ENCODE assay signal across 11 cellular contexts in the genomic region with DNA sequence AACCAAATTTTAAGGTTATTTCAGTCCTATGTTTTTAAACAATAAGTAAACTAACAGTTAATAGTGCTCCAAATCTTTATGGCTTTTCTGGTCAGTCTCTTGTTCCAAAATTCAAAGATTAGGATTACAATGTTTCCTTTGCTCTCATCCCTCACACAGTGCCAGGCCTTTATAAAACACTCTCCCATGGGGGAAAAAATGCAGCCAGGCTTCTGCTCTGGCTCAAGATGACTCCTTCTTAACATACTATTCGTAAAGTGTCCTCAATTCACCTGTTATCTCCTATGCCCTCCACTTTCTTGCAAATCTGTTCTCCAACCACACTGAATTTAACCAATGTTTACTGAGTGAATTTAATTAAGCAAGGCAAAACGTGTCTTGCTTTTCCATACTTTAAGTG. TPM values are rescaled to one million over a fixed set of nuclear protein-coding genes. Genes with fewer than 3 reads are reported as not detected.
DNase-seq lines count a peak whose midpoint lies in the region; ATAC-seq and TF ChIP-seq lines count a peak whose summit lies in the region.
"Had no signal": no experiment of that assay in that cellular context is flagged by ENCODE, and none has a peak within 500 bp of the region (broad histone marks: within the 10 kb centered on the region; RNA-seq: fewer than 3 reads in every experiment).

No MANE protein-coding gene starts in this region.

- H3K4me3 ChIP-seq in GM23338 (peak overlapping the region; percentile 79), SU-DHL-6 (ENCODE audit: insufficient read depth, low read length, poor library complexity, severe bottlenecking) (peak overlapping the region; percentile 92), iPS-20b (ENCODE audit: low read length) (peak overlapping the region; percentile 99), smooth muscle cell (peak overlapping the region; percentile 87)

- H3K27ac ChIP-seq in GM23338 (ENCODE audit: low read depth): no peak overlapping the region
- H3K27ac ChIP-seq in SU-DHL-6 (ENCODE audit: low read depth, low read length): no peak overlapping the region
- no peak overlapping the region for H3K27ac ChIP-seq in iPS-20b (ENCODE audit: low read length)
- H3K27ac ChIP-seq in smooth muscle cell (ENCODE audit: low read depth): no peak overlapping the region
- H3K27ac ChIP-seq: thyroid gland had no signal

- peak overlapping the region; percentile 79 for H3K4me2 ChIP-seq in GM23338
- H3K4me2 ChIP-seq in SU-DHL-6 (ENCODE audit: low read depth, low read length, poor library complexity, severe bottlenecking): peak overlapping the region; percentile 92
- H3K4me2 ChIP-seq in smooth muscle cell: peak overlapping the region; percentile 98

- H4K20me1 ChIP-seq in GM23338 (replicated peaks; ENCODE audit: insufficient read depth) (no peaks in the 10 kb centered on the region), SU-DHL-6 (ENCODE audit: low read depth, low read length) (no peaks in the 10 kb centered on the region), smooth muscle cell (ENCODE audit: low read depth) (no peaks in the 10 kb centered on the region)

- no peaks in the 10 kb centered on the region for H3K9me2 ChIP-seq in GM23338 (ENCODE audit: insufficient read depth)
- H3K9me2 ChIP-seq in SU-DHL-6 (replicated peaks; ENCODE audit: insufficient read depth, low read length): no peaks in the 10 kb centered on the region

- H3K4me1 Mint-ChIP-seq in GM23338: peaks cover 14% of the 10 kb centered on the region

- H3K4me3 Mint-ChIP-seq in GM23338: no peak overlapping the region

- no peaks in the 10 kb centered on the region for H3K36me3 ChIP-seq in GM23338 (ENCODE audit: insufficient read depth)
- peaks cover 11% of the 10 kb centered on the region for H3K36me3 ChIP-seq in SU-DHL-6 (ENCODE audit: low read length)
- peaks cover 12% of the 10 kb centered on the region; the same call in 1 of the 2 replicates for H3K36me3 ChIP-seq in iPS-20b (ENCODE audit: insufficient read depth, low read depth, low read length)
- peaks cover 3% of the 10 kb centered on the region for H3K36me3 ChIP-seq in smooth muscle cell (ENCODE audit: low read depth)
- H3K36me3 ChIP-seq: thyroid gland had no signal

- ATAC-seq in GM23338 (no peak), HG02763 (IDR thresholded peaks at IDR 0.05; ENCODE audit: unreplicated experiment) (no peak)
- ATAC-seq: activated CD4-positive, CD25-positive, alpha-beta regulatory T cell treated with anti-CD3 and anti-CD28 coated beads, Interleukin-2, amount 50 U/mL, for 24 hours had no signal

- no peaks in the 10 kb centered on the region; the same call in 2 of the 3 replicates for H3K9me3 Mint-ChIP-seq in GM23338

- peaks cover 8% of the 10 kb centered on the region; the same call in 1 of the 3 replicates for H3K36me3 Mint-ChIP-seq in GM23338 (ENCODE audit: low read depth)

- H3K27ac Mint-ChIP-seq in GM23338: no peak overlapping the region

- no peaks in the 10 kb centered on the region for H3K27me3 ChIP-seq in GM23338 (ENCODE audit: insufficient read depth)
- no peaks in the 10 kb centered on the region for H3K27me3 ChIP-seq in SU-DHL-6 (ENCODE audit: low read length)
- no peaks in the 10 kb centered on the region; the same call in 1 of the 2 replicates for H3K27me3 ChIP-seq in iPS-20b (ENCODE audit: insufficient read depth, low read length)
- no peaks in the 10 kb centered on the region for H3K27me3 ChIP-seq in smooth muscle cell (ENCODE audit: low read depth)
- H3K27me3 ChIP-seq: thyroid gland had no signal

- H3K9me3 ChIP-seq in SU-DHL-6 (ENCODE audit: insufficient read depth, low read length) (no peaks in the 10 kb centered on the region), iPS-20b (ENCODE audit: insufficient read depth, low read depth, low read length) (no peaks in the 10 kb centered on the region), smooth muscle cell (replicated peaks; ENCODE audit: low read depth) (no peaks in the 10 kb centered on the region)
- H3K9me3 ChIP-seq: thyroid gland had no signal

- H3K9ac ChIP-seq in SU-DHL-6 (ENCODE audit: low read length) (peak overlapping the region; percentile 95), iPS-20b (ENCODE audit: low read depth, low read length) (peak overlapping the region; percentile 86; the same call in 1 of the 2 replicates), smooth muscle cell (ENCODE audit: low read depth) (no peak overlapping the region)

- DNase-seq in GM23338 (ENCODE audit: low spot score) (no peak), smooth muscle cell (lab: John Stamatoyannopoulos, UW; ENCODE audit: unreplicated experiment) (no peak), AML-193 (lab: John Stamatoyannopoulos, UW) (no peak), NCI-H1105 (lab: John Stamatoyannopoulos, UW) (no peak), NK-92 (lab: John Stamatoyannopoulos, UW; ENCODE audit: unreplicated experiment) (no peak)
- DNase-seq: NCI-H2029, thyroid gland had no signal

- H3K4me1 ChIP-seq in GM23338 (ENCODE audit: insufficient read depth) (peaks cover 7% of the 10 kb centered on the region), iPS-20b (ENCODE audit: insufficient read depth, low read length) (peaks cover 12% of the 10 kb centered on the region; the same call in 1 of the 2 replicates), smooth muscle cell (ENCODE audit: low read depth) (peaks cover 14% of the 10 kb centered on the region)

- 19% methylated on average over 2 of the region's 2 CpGs for WGBS in smooth muscle cell (ENCODE audit: low lambda C conversion rate)

- TF ChIP-seq CTCF in GM23338 (conservative IDR thresholded peaks at IDR 0.05; ENCODE audit: low read depth in 2 of 2) (no peak), SU-DHL-6 (IDR thresholded peaks at IDR 0.05; ENCODE audit: insufficient read depth, low read length, poor library complexity, severe bottlenecking) (no peak), smooth muscle cell (IDR thresholded peaks at IDR 0.05; ENCODE audit: borderline replicate concordance, insufficient read depth, poor library complexity, severe bottlenecking) (no peak)

- H3K27me3 Mint-ChIP-seq in GM23338 (ENCODE audit: insufficient read depth, low read depth, poor library complexity): no peaks in the 10 kb centered on the region

- H3F3A ChIP-seq in GM23338 (replicated peaks; ENCODE audit: low read depth) (no peaks in the 10 kb centered on the region), SU-DHL-6 (ENCODE audit: insufficient read depth) (0 out of 2 replicates have a peak, but pooled peaks cover 3% of the 10 kb centered on the region), smooth muscle cell (ENCODE audit: low read depth) (no peaks in the 10 kb centered on the region)

- H2AFZ ChIP-seq in GM23338: no peak overlapping the region
- H2AFZ ChIP-seq in SU-DHL-6 (ENCODE audit: low read depth, low read length, severe bottlenecking): no peak overlapping the region
- no peak overlapping the region for H2AFZ ChIP-seq in smooth muscle cell (ENCODE audit: low read depth)

- H3K79me2 ChIP-seq in GM23338 (replicated peaks; ENCODE audit: insufficient read depth) (peaks cover 34% of the 10 kb centered on the region), SU-DHL-6 (ENCODE audit: insufficient read depth, low read length) (peaks cover 43% of the 10 kb centered on the region), smooth muscle cell (ENCODE audit: low read depth) (peaks cover 32% of the 10 kb centered on the region)

TF ChIP-seq in GM23338, 12 proteins besides CTCF, POLR2A, EP300 and RAD21:
- no peak for TF ChIP-seq EZH2 (IDR thresholded peaks at IDR 0.05; ENCODE audit: low read depth, unreplicated experiment)

RNA-seq across cellular contexts. Expression of a gene that starts 1.4 kb away (rescaled TPM):
- total RNA-seq in GM23338 (2014; rRNA removed; shearing (Covaris generic)): 13.9 and 16.3 TPM in 2 replicates
- polyA plus RNA-seq in GM23338 (2016; fragmentation: Nextera tagmentation; extraction: Ambion mirVana) (2.9 and 4.9 TPM in 2 replicates), smooth muscle cell (6.5 and 10.5 TPM in 2 replicates)
- total RNA-seq in smooth muscle cell: 26.1 and 30.2 TPM in 2 replicates
